23 cellular contexts compared by ENCODE assay signal in genomic region chr13:23667750-23668149, GRCh38.
DNase-seq lines count a peak whose midpoint lies in the region; ATAC-seq and TF ChIP-seq lines count a peak whose summit lies in the region.
"Had no signal": no experiment of that assay in that cellular context is flagged by ENCODE, and none has a peak within 500 bp of the region (broad histone marks: within the 10 kb centered on the region; RNA-seq: fewer than 3 reads in every experiment).

No MANE protein-coding gene starts in this region.

- TF ChIP-seq CTCF in 22Rv1 (IDR thresholded peaks at IDR 0.05) (0 out of 2 replicates have a peak, but pooled peaks have one; percentile 15), GM12872 (IDR thresholded peaks at IDR 0.05; ENCODE audit: insufficient read depth, low read depth, low read length) (0 out of 3 replicates have a peak, but pooled peaks have one; percentile 16), foreskin keratinocyte (conservative IDR thresholded peaks at IDR 0.05) (peak; percentile 37)

- no peaks in the 10 kb centered on the region for H3K27me3 ChIP-seq in foreskin keratinocyte
- H3K27me3 ChIP-seq: gastroesophageal sphincter, sigmoid colon, stomach, upper lobe of left lung had no signal

- H3K4me1 ChIP-seq in foreskin keratinocyte: no peaks in the 10 kb centered on the region

- ATAC-seq in foreskin keratinocyte: no peak
- ATAC-seq in HG03108 (IDR thresholded peaks at IDR 0.05; ENCODE audit: unreplicated experiment): no peak
- ATAC-seq in GM19455 (IDR thresholded peaks at IDR 0.05; ENCODE audit: unreplicated experiment): no peak
- no peak for ATAC-seq in GM21526 (IDR thresholded peaks at IDR 0.05; ENCODE audit: low FRiP score, unreplicated experiment)
- ATAC-seq: CD8-positive, alpha-beta T cell; gastroesophageal sphincter had no signal

- DNase-seq in NCI-H69 (lab: John Stamatoyannopoulos, UW) (peak; percentile 16), foreskin keratinocyte (no peak), cerebellar cortex (ENCODE audit: low spot score) (no peak)
- DNase-seq: activated CD4-positive, CD25-positive, alpha-beta regulatory T cell treated with anti-CD3 and anti-CD28 coated beads, Interleukin-2, amount 50 U/mL, for 72 hours; activated naive CD8-positive, alpha-beta T cell treated with anti-CD3 and anti-CD28 coated beads, Interleukin-2, amount 10 ng/mL, durations not matched to agents 7 days and 5 days; CD8-positive, alpha-beta T cell; dermis blood vessel endothelial cell; DMS53; left ventricle myocardium inferior; NCI-H1930; NCI-H510A treated with DMSO at 0.1 percent for 48 hours; PC-9; sigmoid colon; stimulated activated CD4-positive, alpha-beta T cell treated with anti-CD3 and anti-CD28 coated beads, Interleukin-2, amount 100 ng/mL, for 24 hours; stomach had no signal

- H3K27ac ChIP-seq in 22Rv1 (no peak overlapping the region), foreskin keratinocyte (no peak overlapping the region)
- H3K27ac ChIP-seq: epithelial cell of prostate, gastroesophageal sphincter, PC-9, sigmoid colon, stomach, upper lobe of left lung had no signal
